In the genomic region with DNA sequence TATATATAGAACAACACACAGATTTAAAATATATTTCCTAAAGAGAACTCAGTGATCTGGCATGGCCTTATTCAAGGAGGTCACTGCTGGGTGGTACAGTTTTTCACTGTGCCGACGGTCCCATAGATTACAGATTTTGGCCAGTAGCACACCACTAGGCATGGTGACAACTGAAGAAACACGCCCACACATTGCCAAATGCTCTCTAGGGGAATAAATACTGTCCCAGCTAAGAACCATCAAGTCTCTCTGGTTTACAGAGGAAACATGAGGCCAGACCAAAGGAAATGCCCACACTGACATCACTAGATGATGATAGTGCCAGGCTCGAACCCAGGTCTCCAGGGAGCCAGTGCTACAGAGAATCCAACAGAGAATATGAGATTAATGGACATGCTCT, we compare ENCODE assay signal across 11 cellular contexts.
"Had no signal": no experiment of that assay in that cellular context is flagged by ENCODE, and none has a peak within 500 bp of the region (broad histone marks: within the 10 kb centered on the region; RNA-seq: fewer than 3 reads in every experiment).

No MANE protein-coding gene starts in this region.

- H3K27ac Mint-ChIP-seq: HFFc6 had no signal

- H3K9me3 ChIP-seq: HAP-1 had no signal

- H3K27ac ChIP-seq: GM23248, HL-60, KMS-11 had no signal

- ATAC-seq: HCT116, HepG2 had no signal

- H3K4me3 ChIP-seq: GM23248, HAP-1 had no signal

- H3K4me2 ChIP-seq: KMS-11 had no signal

- H3K27me3 Mint-ChIP-seq: IgD-negative memory B cell had no signal

- H3K4me1 ChIP-seq: HAP-1 had no signal

- DNase-seq: GM23248, GOT3, H7, HFFc6, KBM-7 had no signal

- H3K4me3 Mint-ChIP-seq: HFFc6, IgD-negative memory B cell had no signal

- H3K36me3 ChIP-seq: HAP-1 had no signal

- H3K9ac ChIP-seq: GM23248, KMS-11 had no signal
